29 cellular contexts compared by ENCODE assay signal in genomic region chr20:14677455-14677854, GRCh38.
"Had no signal": no experiment of that assay in that cellular context is flagged by ENCODE, and none has a peak within 500 bp of the region (broad histone marks: within the 10 kb centered on the region; RNA-seq: fewer than 3 reads in every experiment).

No MANE protein-coding gene starts in this region.

- H3K4me3 ChIP-seq: left lung, lower lobe of right lung, right atrium auricular region, right lobe of liver, smooth muscle cell, testis, thyroid gland, transverse colon, upper lobe of right lung had no signal

- H3K27me3 ChIP-seq: left lung, right atrium auricular region, right lobe of liver, testis, thyroid gland, transverse colon, upper lobe of right lung had no signal

- H3K36me3 Mint-ChIP-seq: naive thymus-derived CD8-positive, alpha-beta T cell; stimulated activated memory B cell treated with anti-CD40 and anti-IgM and Interleukin-4, amounts not matched to agents 10 μg/mL and 1 μg/mL and 100 μg/mL, for 72 hours had no signal

- H3K4me3 Mint-ChIP-seq: naive thymus-derived CD8-positive, alpha-beta T cell; nephron; neural crest cell; stimulated activated memory B cell treated with anti-CD40 and anti-IgM and Interleukin-4, amounts not matched to agents 10 μg/mL and 1 μg/mL and 100 μg/mL, for 72 hours; stimulated activated naive CD8-positive, alpha-beta T cell treated with anti-CD3 and anti-CD28 coated beads, Interleukin-15, amount 100 ng/mL, for 72 hours had no signal

- H3K4me1 Mint-ChIP-seq: naive thymus-derived CD8-positive, alpha-beta T cell; nephron; neural crest cell; stimulated activated memory B cell treated with anti-CD40 and anti-IgM and Interleukin-4, amounts not matched to agents 10 μg/mL and 1 μg/mL and 100 μg/mL, for 72 hours; stimulated activated naive CD8-positive, alpha-beta T cell treated with anti-CD3 and anti-CD28 coated beads, Interleukin-15, amount 100 ng/mL, for 72 hours had no signal

- H3K36me3 ChIP-seq: left lung, lower lobe of right lung, right atrium auricular region, right lobe of liver, thyroid gland, transverse colon, upper lobe of right lung had no signal

- H3K27me3 Mint-ChIP-seq: naive thymus-derived CD8-positive, alpha-beta T cell; progenitor cell of endocrine pancreas; stimulated activated memory B cell treated with anti-CD40 and anti-IgM and Interleukin-4, amounts not matched to agents 10 μg/mL and 1 μg/mL and 100 μg/mL, for 72 hours; stimulated activated naive CD8-positive, alpha-beta T cell treated with anti-CD3 and anti-CD28 coated beads, Interleukin-15, amount 100 ng/mL, for 72 hours had no signal

- DNase-seq: hippocampal formation; kidney; left colon; left lung; lower lobe of right lung; mammary epithelial cell; mesenchymal stem cell; midbrain; naive thymus-derived CD8-positive, alpha-beta T cell; nucleus accumbens; right lobe of liver; stimulated activated CD4-positive, alpha-beta T cell treated with anti-CD3 and anti-CD28 coated beads, Interleukin-1b, Interleukin-23, amount 100 ng/mL, for 48 hours; stimulated activated CD4-positive, alpha-beta T cell treated with anti-CD3 and anti-CD28 coated beads, Interleukin-2, amount 100 ng/mL, for 48 hours; stimulated activated CD4-positive, alpha-beta T cell treated with anti-CD3 and anti-CD28 coated beads, Interleukin-4, amount 100 ng/mL, for 4 hours; stimulated activated CD8-positive, alpha-beta memory T cell treated with anti-CD3 and anti-CD28 coated beads, Interleukin-4, amount 100 ng/mL, for 48 hours; stimulated activated naive CD4-positive, alpha-beta T cell treated with Interleukin-2 at 50 U/mL for 16 hours; stimulated activated naive CD8-positive, alpha-beta T cell treated with anti-CD3 and anti-CD28 coated beads, Interleukin-15, amount 100 ng/mL, for 72 hours; substantia nigra; testis; thyroid gland; transverse colon; upper lobe of right lung had no signal

- FAIRE-seq: kidney, urothelium cell line had no signal

- H3K27ac Mint-ChIP-seq: naive thymus-derived CD8-positive, alpha-beta T cell; nephron; progenitor cell of endocrine pancreas; stimulated activated memory B cell treated with anti-CD40 and anti-IgM and Interleukin-4, amounts not matched to agents 10 μg/mL and 1 μg/mL and 100 μg/mL, for 72 hours; stimulated activated naive CD8-positive, alpha-beta T cell treated with anti-CD3 and anti-CD28 coated beads, Interleukin-15, amount 100 ng/mL, for 72 hours had no signal
